ENCODE assay signal across 21 cellular contexts in genomic region chr3:33612641-33613040, GRCh38.
"Had no signal": no experiment of that assay in that cellular context is flagged by ENCODE, and none has a peak within 500 bp of the region (broad histone marks: within the 10 kb centered on the region; RNA-seq: fewer than 3 reads in every experiment).

No MANE protein-coding gene starts in this region.

- H3K27me3 Mint-ChIP-seq: naive thymus-derived CD8-positive, alpha-beta T cell; type B pancreatic cell had no signal

- H3K27ac Mint-ChIP-seq: immature natural killer cell, type B pancreatic cell had no signal

- H3K27me3 ChIP-seq: esophagus squamous epithelium, neutrophil, right atrium auricular region, suprapubic skin, thyroid gland, uterus had no signal

- H3K4me1 ChIP-seq: esophagus squamous epithelium, left ventricle myocardium inferior, lower lobe of right lung, right atrium auricular region, suprapubic skin, thyroid gland, uterus had no signal

- H3K4me3 ChIP-seq: esophagus squamous epithelium, left ventricle myocardium inferior, lower lobe of right lung, mucosa of descending colon, right atrium auricular region, smooth muscle cell, suprapubic skin, thyroid gland, uterus had no signal

- H3K27ac ChIP-seq: esophagus squamous epithelium, left ventricle myocardium inferior, lower lobe of right lung, neutrophil, right atrium auricular region, suprapubic skin, thyroid gland, uterus had no signal

- H3K9me3 Mint-ChIP-seq: immature natural killer cell; naive thymus-derived CD8-positive, alpha-beta T cell; type B pancreatic cell had no signal

- H3K4me3 Mint-ChIP-seq: immature natural killer cell; naive thymus-derived CD8-positive, alpha-beta T cell; type B pancreatic cell had no signal

- FAIRE-seq: endometrium, kidney had no signal

- H3K36me3 ChIP-seq: uterus had no signal

- H3K4me2 ChIP-seq: smooth muscle cell had no signal

- H3K4me1 Mint-ChIP-seq: immature natural killer cell had no signal

- ATAC-seq: left cardiac atrium; lower lobe of right lung; mucosa of descending colon; naive thymus-derived CD8-positive, alpha-beta T cell had no signal

- DNase-seq: effector CD8-positive, alpha-beta T cell; esophagus squamous epithelium; foreskin fibroblast; immature natural killer cell; kidney; left cardiac atrium; left ventricle myocardium inferior; lower lobe of right lung; mucosa of descending colon; naive thymus-derived CD8-positive, alpha-beta T cell; posterior cingulate gyrus; stimulated activated CD4-positive, alpha-beta T cell treated with anti-CD3 and anti-CD28 coated beads, Interleukin-2, amount 100 ng/mL, for 48 hours; stimulated activated naive CD4-positive, alpha-beta T cell treated with Interleukin-2 at 50 U/mL for 16 hours; thyroid gland; uterus had no signal

- H3K9me3 ChIP-seq: esophagus squamous epithelium, left ventricle myocardium inferior, lower lobe of right lung, mucosa of descending colon, neutrophil, right atrium auricular region, suprapubic skin, thyroid gland, uterus had no signal
